In genomic region chr14:68779761-68780323, GRCh38 we compare ENCODE assay signal across 9 cellular contexts. TPM values are rescaled to one million over a fixed set of nuclear protein-coding genes. Genes with fewer than 3 reads are reported as not detected.
DNase-seq lines count a peak whose midpoint lies in the region; ATAC-seq lines count a peak whose summit lies in the region.
"Had no signal": no experiment of that assay in that cellular context is flagged by ENCODE, and none has a peak within 500 bp of the region (broad histone marks: within the 10 kb centered on the region; RNA-seq: fewer than 3 reads in every experiment).

No MANE protein-coding gene starts in this region.

- in situ Hi-C loops in KBM-7 (cut with MboI; ENCODE audit: low pct_unique_long_range_greater_than_20kb, low sequenced_read_pairs): no loop called here

- H2BK120ac ChIP-seq in mesendoderm (ENCODE audit: low read depth, low read length): no peak overlapping the region

- no peaks in the 10 kb centered on the region for H3K79me2 ChIP-seq in mesendoderm (ENCODE audit: control insufficient read depth, insufficient read depth, low read length)

- no peaks in the 10 kb centered on the region for H3K79me1 ChIP-seq in mesendoderm (ENCODE audit: low read length)

- intact Hi-C loops in left cardiac atrium (cut with DNase I): loop anchor here in 1 of 2 donors (5.0 kb wide), 1 partner anchor 48 kb away; no protein-coding TSS in a partner anchor

- no peak overlapping the region for H3K23ac ChIP-seq in mesendoderm (ENCODE audit: low read length)

- peaks cover 7% of the 10 kb centered on the region for H3K4me1 ChIP-seq in mesendoderm (ENCODE audit: control insufficient read depth, low read depth, low read length)

- H3K36me3 ChIP-seq in mesendoderm (ENCODE audit: control insufficient read depth, insufficient read depth, low read length): no peaks in the 10 kb centered on the region

- H3K56ac ChIP-seq in mesendoderm (ENCODE audit: low read length): no peak overlapping the region

- no peak overlapping the region for H2AK5ac ChIP-seq in mesendoderm (ENCODE audit: low read length)

- no peak overlapping the region for H3K4me2 ChIP-seq in mesendoderm (ENCODE audit: low read length)

- DNase-seq in LoVo (ENCODE audit: low spot score) (peak; percentile 91), left cardiac atrium (no peak), Ammon's horn (ENCODE audit: low spot score) (no peak), mesendoderm (no peak), KBM-7 (no peak)
- DNase-seq in activated effector memory CD4-positive, alpha-beta T cell treated with anti-CD3 and anti-CD28 coated beads, Interleukin-2, amount 50 U/mL, for 16 hours: peak; percentile 83
- peak; percentile 62 for DNase-seq in stimulated activated CD8-positive, alpha-beta memory T cell treated with anti-CD3 and anti-CD28 coated beads, Interleukin-4, amount 100 ng/mL, for 48 hours

- H2BK5ac ChIP-seq in mesendoderm (ENCODE audit: low read length): no peak overlapping the region

- no peak overlapping the region for H3K18ac ChIP-seq in mesendoderm (ENCODE audit: low read length)

- WGBS in mesendoderm (ENCODE audit: extremely low coverage, insufficient coverage, low lambda C conversion rate): no CpG with 5 or more reads among the region's 9 CpGs

- no peak overlapping the region for H3K4me3 ChIP-seq in mesendoderm (ENCODE audit: low read length)
- H3K4me3 ChIP-seq: lung had no signal

- H4K5ac ChIP-seq in mesendoderm (ENCODE audit: low read length): no peak overlapping the region

- no peak overlapping the region for H3K9ac ChIP-seq in mesendoderm (ENCODE audit: low read length)

- H3K27me3 ChIP-seq in mesendoderm (ENCODE audit: insufficient read depth, low read length, poor library complexity): no peaks in the 10 kb centered on the region

- H3K27ac ChIP-seq in mesendoderm (ENCODE audit: low read depth, low read length): no peak overlapping the region

- H3K4ac ChIP-seq in mesendoderm (ENCODE audit: low read depth, low read length): no peak overlapping the region

- ATAC-seq in left cardiac atrium: peak; percentile 20 to 28
- no peak for ATAC-seq in GM21447 (IDR thresholded peaks at IDR 0.05; ENCODE audit: unreplicated experiment)

- H4K8ac ChIP-seq in mesendoderm (ENCODE audit: low read depth, low read length): no peak overlapping the region

- no peak overlapping the region for H2BK15ac ChIP-seq in mesendoderm (replicated peaks; ENCODE audit: low read depth)

RNA-seq across cellular contexts. Expression of gene ZFP36L1, which starts 13.0 kb away (rescaled TPM):
- total RNA-seq in left cardiac atrium: 100 to 1,000 TPM in 1 of 2 donors, 10 to 100 TPM in 1; 89.6 to 105 TPM
- polyA plus RNA-seq in mesendoderm (2013, experiment 1 of 2): 81.7 TPM
- 85.1 TPM for polyA plus RNA-seq in mesendoderm (2013, experiment 2 of 2)

Comparison
In these comparisons a context has a peak if more than half of its experiments do, and no peak if none do; other contexts are left out.
1. DNase-seq: peak in LoVo (single experiment), activated effector memory CD4-positive, alpha-beta T cell treated with anti-CD3 and anti-CD28 coated beads, Interleukin-2, amount 50 U/mL, for 16 hours (single experiment) and stimulated activated CD8-positive, alpha-beta memory T cell treated with anti-CD3 and anti-CD28 coated beads, Interleukin-4, amount 100 ng/mL, for 48 hours (single experiment); none in left cardiac atrium (single experiment), Ammon's horn (single experiment), mesendoderm (single experiment) and KBM-7 (single experiment).